In the genomic region with DNA sequence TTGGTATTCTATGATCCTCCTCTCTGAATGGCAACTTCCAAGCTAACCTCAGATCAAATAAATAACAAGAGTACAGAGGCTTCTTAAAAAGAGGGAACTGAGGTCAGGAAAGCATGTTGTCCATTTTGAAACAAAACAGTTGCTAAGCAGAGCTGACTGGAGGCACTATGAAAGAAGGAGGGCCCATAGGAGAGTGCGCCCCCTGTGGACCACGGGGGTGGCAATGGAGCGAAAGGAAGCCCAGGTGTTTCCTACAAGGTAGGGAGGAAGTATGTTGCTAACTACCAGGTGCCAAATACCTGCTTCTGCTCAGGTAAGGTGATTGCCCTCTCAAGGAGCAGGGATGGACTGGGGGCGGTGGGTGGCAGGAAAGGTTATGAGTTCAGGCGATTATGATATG, we compare ENCODE assay signal across 1 cellular context.
TF ChIP-seq lines count a peak whose summit lies in the region.

No MANE protein-coding gene starts in this region.

TF ChIP-seq in GM12878, 131 proteins besides CTCF, POLR2A, EP300 and RAD21 (continued from another document):
- TF ChIP-seq USF1 (IDR thresholded peaks at IDR 0.05; ENCODE audit: borderline replicate concordance, extremely low read length, insufficient read depth, low read depth, low read length) (no peak), TARDBP (IDR thresholded peaks at IDR 0.05; ENCODE audit: borderline replicate concordance) (no peak), ZNF622 (IDR thresholded peaks at IDR 0.05) (no peak), ELK1 (IDR thresholded peaks at IDR 0.05; ENCODE audit: low read depth, low read length) (no peak), FOS (IDR thresholded peaks at IDR 0.05; ENCODE audit: borderline replicate concordance, extremely low read depth, insufficient read length) (no peak), SMAD5 (IDR thresholded peaks at IDR 0.05; ENCODE audit: low read depth) (no peak)
